In genomic region chr20:1363522-1363921, GRCh38 we compare ENCODE assay signal across 1 cellular context.
A peak's percentile ranks its signal among the peaks of the same experiment; 100 is the strongest.
TF ChIP-seq lines count a peak whose summit lies in the region.

No MANE protein-coding gene starts in this region.

TF ChIP-seq in HepG2, 621 proteins besides CTCF, POLR2A, EP300 and RAD21:
- TF ChIP-seq ZNF629 (CRISPR knock-in tag; conservative IDR thresholded peaks at IDR 0.05) (no peak), ZC3H4 (CRISPR knock-in tag; IDR thresholded peaks at IDR 0.05; ENCODE audit: borderline replicate concordance) (no peak), POLR2AphosphoS5 (IDR thresholded peaks at IDR 0.05; ENCODE audit: low read depth, low read length) (0 out of 2 replicates have a peak, but pooled peaks have one; percentile 7), TRIM24 (CRISPR knock-in tag; IDR thresholded peaks at IDR 0.05) (no peak), POLR2G (IDR thresholded peaks at IDR 0.05; ENCODE audit: low read depth, low read length) (peak; percentile 38; the same call in 1 of the 2 replicates), SPEN (CRISPR knock-in tag; IDR thresholded peaks at IDR 0.05; ENCODE audit: low read depth) (no peak), E2F5 (CRISPR knock-in tag; conservative IDR thresholded peaks at IDR 0.05) (no peak)
- TF ChIP-seq, protein P1, sequence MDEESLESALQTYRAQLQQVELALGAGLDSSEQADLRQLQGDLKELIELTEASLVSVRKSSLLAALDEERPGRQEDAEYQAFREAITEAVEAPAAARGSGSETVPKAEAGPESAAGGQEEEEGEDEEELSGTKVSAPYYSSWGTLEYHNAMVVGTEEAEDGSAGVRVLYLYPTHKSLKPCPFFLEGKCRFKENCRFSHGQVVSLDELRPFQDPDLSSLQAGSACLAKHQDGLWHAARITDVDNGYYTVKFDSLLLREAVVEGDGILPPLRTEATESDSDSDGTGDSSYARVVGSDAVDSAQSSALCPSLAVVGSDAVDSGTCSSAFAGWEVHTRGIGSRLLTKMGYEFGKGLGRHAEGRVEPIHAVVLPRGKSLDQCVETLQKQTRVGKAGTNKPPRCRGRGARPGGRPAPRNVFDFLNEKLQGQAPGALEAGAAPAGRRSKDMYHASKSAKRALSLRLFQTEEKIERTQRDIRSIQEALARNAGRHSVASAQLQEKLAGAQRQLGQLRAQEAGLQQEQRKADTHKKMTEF (CRISPR knock-in tag; IDR thresholded peaks at IDR 0.05) = no peak
TF ChIP-seq in HepG2: peak in this region for 2.
